Comparison of ENCODE assay signal across 12 cellular contexts in genomic region chr21:42221581-42222345, GRCh38. TPM values are rescaled to one million over a fixed set of nuclear protein-coding genes. Genes with fewer than 3 reads are reported as not detected.
A peak's percentile ranks its signal among the peaks of the same experiment; 100 is the strongest.
DNase-seq lines count a peak whose midpoint lies in the region; TF ChIP-seq lines count a peak whose summit lies in the region.
"Had no signal": no experiment of that assay in that cellular context is flagged by ENCODE, and none has a peak within 500 bp of the region (broad histone marks: within the 10 kb centered on the region; RNA-seq: fewer than 3 reads in every experiment).

No MANE protein-coding gene starts in this region.

- H3K27me3 ChIP-seq in right atrium auricular region: no peaks in the 10 kb centered on the region
- H3K27me3 ChIP-seq in stomach: no peaks in the 10 kb centered on the region

- in situ Hi-C loops in astrocyte of the cerebellum (cut with HindIII; ENCODE audit: low sequenced_read_pairs) (no loop called here), ACHN (cut with HindIII; ENCODE audit: low pct_ligation_motif_present, low pct_unique_long_range_greater_than_20kb, low sequenced_read_pairs) (no loop called here)

- TF ChIP-seq EP300 in stomach (IDR thresholded peaks at IDR 0.05): no peak

- TF ChIP-seq POLR2A in stomach (IDR thresholded peaks at IDR 0.05): no peak

- H3K36me3 ChIP-seq in right atrium auricular region: peaks cover 3% of the 10 kb centered on the region
- peaks cover 0 to 14% (median 13%) of the 10 kb centered on the region in 4 donors for H3K36me3 ChIP-seq in stomach

- TF ChIP-seq CTCF in astrocyte of the cerebellum (IDR thresholded peaks at IDR 0.05; ENCODE audit: low read depth, low read length, missing control alignments) (no peak), right atrium auricular region (IDR thresholded peaks at IDR 0.05) (no peak), stomach (IDR thresholded peaks at IDR 0.05) (no peak)

- H3K9me3 ChIP-seq in right atrium auricular region (no peaks in the 10 kb centered on the region), stomach (no peaks in the 10 kb centered on the region)
- H3K9me3 ChIP-seq: neutrophil had no signal

- intact Hi-C loops in stomach (cut with DNase I; ENCODE audit: low total_unique reads): no loop called here

- H3K4me1 ChIP-seq in right atrium auricular region (peaks cover 0 to 32% of the 10 kb centered on the region in 2 donors), stomach (peaks cover 14 to 65% (median 39%) of the 10 kb centered on the region in 4 donors)

- H3K4me3 ChIP-seq in astrocyte of the cerebellum (ENCODE audit: low read depth, low read length): no peak overlapping the region
- no peak overlapping the region for H3K4me3 ChIP-seq in right atrium auricular region
- H3K4me3 ChIP-seq in stomach: peak overlapping the region in 1 of 4 donors; percentile 3

- DNase-seq in DMS53 (lab: John Stamatoyannopoulos, UW): peak; percentile 7
- no peak for DNase-seq in DMS53 treated with DMSO at 0.1 percent for 48 hours (lab: John Stamatoyannopoulos, UW; ENCODE audit: unreplicated experiment)
- DNase-seq in astrocyte of the cerebellum (ENCODE audit: low read depth): peak; percentile 42
- DNase-seq in right atrium auricular region (ENCODE audit: low spot score): no peak
- peak; percentile 23 for DNase-seq in stomach
- DNase-seq in ACHN: no peak
- no peak for DNase-seq in SW 1271 (lab: John Stamatoyannopoulos, UW)
- no peak for DNase-seq in activated gamma-delta T cell treated with Interleukin-2 at 50 U/mL for 16 hours
- DNase-seq: Karpas-422; NK-92 treated with Interleukin-12 subunit alpha and Interleukin-12 subunit beta, amount 100 ng/mL, for 24 hours had no signal

- 55 to 77% (median 72%) methylated on average over 15 of the region's 15 CpGs for WGBS in stomach, 5 donors

- H3K27ac ChIP-seq in right atrium auricular region (peak overlapping the region; percentile 52 to 84), stomach (peak overlapping the region; percentile 18 to 86 (median 76))
- H3K27ac ChIP-seq: 22Rv1, neutrophil had no signal

RNA-seq across cellular contexts. Expression of gene ABCG1, which starts 2.8 kb away (rescaled TPM):
- total RNA-seq in right atrium auricular region (10 to 100 TPM in 1 of 2 donors, 1 to 10 TPM in 1; 7.9 to 12.3 TPM), stomach (10 to 100 TPM in 4 of 5 donors, 1 to 10 TPM in 1; 4.1 to 65.9 (median 31.6) TPM)
- 1 to 10 TPM; 3.1 to 4.7 (median 4.2) TPM for polyA plus RNA-seq in stomach

Comparison
In these comparisons a context has a peak if more than half of its experiments do, and no peak if none do; other contexts are left out.
1. DNase-seq: peak in DMS53 (single experiment), astrocyte of the cerebellum (single experiment) and stomach (single experiment); none in DMS53 treated with DMSO at 0.1 percent for 48 hours (single experiment), right atrium auricular region (single experiment), ACHN (single experiment), SW 1271 (0 of 2) and activated gamma-delta T cell treated with Interleukin-2 at 50 U/mL for 16 hours (single experiment).